ENCODE assay signal across 1 cellular context in genomic region chr11:88543902-88544655, GRCh38.
TF ChIP-seq lines count a peak whose summit lies in the region.

No MANE protein-coding gene starts in this region.

TF ChIP-seq in GM12878, 131 proteins besides CTCF, POLR2A, EP300 and RAD21 (continued from another document and continues in another):
- TF ChIP-seq HSF1 (IDR thresholded peaks at IDR 0.05; ENCODE audit: low read depth, low read length), result no peak
- TF ChIP-seq RB1 (IDR thresholded peaks at IDR 0.05; ENCODE audit: borderline replicate concordance), result peak; percentile 62; the same call in 1 of the 2 replicates
- TF ChIP-seq MAX (IDR thresholded peaks at IDR 0.05; ENCODE audit: low read depth, low read length), result no peak
- TF ChIP-seq CBX3 (IDR thresholded peaks at IDR 0.05; ENCODE audit: borderline replicate concordance, low read depth), result no peak
- TF ChIP-seq CEBPB (IDR thresholded peaks at IDR 0.05; ENCODE audit: borderline replicate concordance in 1 of 2, low read depth in 2 of 2, low read length in 2 of 2), result no peak
- no peak for TF ChIP-seq NFIC (IDR thresholded peaks at IDR 0.05; ENCODE audit: low read depth, low read length)
- no peak for TF ChIP-seq SREBF2 (IDR thresholded peaks at IDR 0.05; ENCODE audit: low read length)
- no peak for TF ChIP-seq SMAD5 (IDR thresholded peaks at IDR 0.05; ENCODE audit: low read depth)
- TF ChIP-seq TCF3 (IDR thresholded peaks at IDR 0.05; ENCODE audit: borderline replicate concordance, insufficient read depth, low read depth, low read length), result no peak
- TF ChIP-seq TARDBP (IDR thresholded peaks at IDR 0.05; ENCODE audit: borderline replicate concordance), result 0 out of 2 replicates have a peak, but pooled peaks have one; percentile 47
- TF ChIP-seq HCFC1 (IDR thresholded peaks at IDR 0.05; ENCODE audit: low read length), result no peak
- TF ChIP-seq CHD1 (IDR thresholded peaks at IDR 0.05; ENCODE audit: low read depth, low read length), result no peak
- no peak for TF ChIP-seq ZZZ3 (IDR thresholded peaks at IDR 0.05; ENCODE audit: control insufficient read depth, insufficient read length, low read depth)
- no peak for TF ChIP-seq PAX8 (IDR thresholded peaks at IDR 0.05)
- no peak for TF ChIP-seq USF1 (IDR thresholded peaks at IDR 0.05; ENCODE audit: borderline replicate concordance, extremely low read length, insufficient read depth, low read depth, low read length)
- TF ChIP-seq MXI1 (IDR thresholded peaks at IDR 0.05; ENCODE audit: low read depth, low read length), result no peak
- no peak for TF ChIP-seq ZBTB11 (CRISPR knock-in tag; IDR thresholded peaks at IDR 0.05)
- TF ChIP-seq SPI1 (IDR thresholded peaks at IDR 0.05; ENCODE audit: borderline replicate concordance, insufficient read depth, low read depth, low read length), result peak; percentile 11; the same call in 1 of the 2 replicates
- TF ChIP-seq BRCA1 (IDR thresholded peaks at IDR 0.05; ENCODE audit: low read depth, low read length), result no peak
- TF ChIP-seq E4F1 (IDR thresholded peaks at IDR 0.05; ENCODE audit: borderline replicate concordance, partially characterized antibody), result no peak
- no peak for TF ChIP-seq ZNF274 (IDR thresholded peaks at IDR 0.05; ENCODE audit: insufficient read depth, insufficient read length)
- no peak for TF ChIP-seq MYB (IDR thresholded peaks at IDR 0.05; ENCODE audit: borderline replicate concordance, low read depth, low read length)
- TF ChIP-seq ATF2 (IDR thresholded peaks at IDR 0.05; ENCODE audit: low read length), result no peak
- TF ChIP-seq CUX1 (IDR thresholded peaks at IDR 0.05; ENCODE audit: insufficient replicate concordance, low read depth, low read length), result no peak
- TF ChIP-seq ELK1 (IDR thresholded peaks at IDR 0.05; ENCODE audit: low read depth, low read length), result no peak
- no peak for TF ChIP-seq ZBTB33 (IDR thresholded peaks at IDR 0.05)
- no peak for TF ChIP-seq ETV6 (conservative IDR thresholded peaks at IDR 0.05 in 1 of 2, IDR thresholded peaks at IDR 0.05 in 1 of 2; ENCODE audit: borderline replicate concordance in 1 of 2, low read depth in 1 of 2)
- TF ChIP-seq SKIL (IDR thresholded peaks at IDR 0.05; ENCODE audit: low read depth, poor library complexity, severe bottlenecking), result peak; percentile 64
- no peak for TF ChIP-seq EZH2 (IDR thresholded peaks at IDR 0.05; ENCODE audit: borderline replicate concordance, control insufficient read depth, low read depth, low read length)
